1 cellular context compared by ENCODE assay signal in genomic region chr2:140747665-140748064, GRCh38.
TF ChIP-seq lines count a peak whose summit lies in the region.

No MANE protein-coding gene starts in this region.

TF ChIP-seq in GM23338, 12 proteins besides CTCF, POLR2A, EP300 and RAD21 (continued from another document):
- TF ChIP-seq ZNF462 (CRISPR knock-in tag; IDR thresholded peaks at IDR 0.05), result no peak
- TF ChIP-seq ETS1 (IDR thresholded peaks at IDR 0.05), result no peak
- no peak for TF ChIP-seq JUNB (IDR thresholded peaks at IDR 0.05; ENCODE audit: unreplicated experiment)
- TF ChIP-seq EZH2phosphoT487 (IDR thresholded peaks at IDR 0.05; ENCODE audit: unreplicated experiment), result no peak
- TF ChIP-seq EZH2 (IDR thresholded peaks at IDR 0.05; ENCODE audit: low read depth, unreplicated experiment), result no peak
- TF ChIP-seq STAT1 (IDR thresholded peaks at IDR 0.05; ENCODE audit: unreplicated experiment), result no peak
- TF ChIP-seq CREB1 (CRISPR knock-in tag; IDR thresholded peaks at IDR 0.05; ENCODE audit: low read depth), result no peak
- no peak for TF ChIP-seq ZNF331 (CRISPR knock-in tag; IDR thresholded peaks at IDR 0.05; ENCODE audit: low read depth)
- TF ChIP-seq NANOG (IDR thresholded peaks at IDR 0.05; ENCODE audit: borderline replicate concordance), result no peak
- no peak for TF ChIP-seq REST (IDR thresholded peaks at IDR 0.05; ENCODE audit: unreplicated experiment)
